ENCODE assay signal across 1 cellular context in genomic region chr7:142853739-142854504, GRCh38.
TF ChIP-seq lines count a peak whose summit lies in the region.

No MANE protein-coding gene starts in this region.

TF ChIP-seq in HEK293, 187 proteins besides CTCF, POLR2A, EP300 and RAD21 (continued from another document):
- TF ChIP-seq INSM2 (tag by site-specific recombination; IDR thresholded peaks at IDR 0.05) (no peak), ZNF473 (tag by site-specific recombination; IDR thresholded peaks at IDR 0.05) (no peak), ZBTB20 (tag by site-specific recombination; IDR thresholded peaks at IDR 0.05) (peak; percentile 80; the same call in 1 of the 2 replicates), ZNF202 (tag by site-specific recombination; IDR thresholded peaks at IDR 0.05; ENCODE audit: borderline replicate concordance) (no peak), PATZ1 (tag by site-specific recombination; IDR thresholded peaks at IDR 0.05) (0 out of 2 replicates have a peak, but pooled peaks have one; percentile 19), ZNF350 (tag by site-specific recombination; IDR thresholded peaks at IDR 0.05) (no peak), HOXC10 (CRISPR knock-in tag; IDR thresholded peaks at IDR 0.05) (no peak), ELK4 (IDR thresholded peaks at IDR 0.05; ENCODE audit: borderline replicate concordance, low read depth, low read length) (no peak), ZNF830 (tag by site-specific recombination; IDR thresholded peaks at IDR 0.05; ENCODE audit: low read depth) (no peak), ZNF138 (tag by site-specific recombination; IDR thresholded peaks at IDR 0.05; ENCODE audit: borderline replicate concordance) (no peak), ZIC2 (tag by site-specific recombination; IDR thresholded peaks at IDR 0.05) (peak; percentile 45), ZNF645 (tag by site-specific recombination; IDR thresholded peaks at IDR 0.05) (no peak), ZNF776 (tag by site-specific recombination; IDR thresholded peaks at IDR 0.05; ENCODE audit: borderline replicate concordance) (no peak), ZNF239 (tag by site-specific recombination; IDR thresholded peaks at IDR 0.05) (no peak), KLF17 (tag by site-specific recombination; IDR thresholded peaks at IDR 0.05) (peak; percentile 18; the same call in 1 of the 2 replicates), ZNF423 (tag by site-specific recombination; IDR thresholded peaks at IDR 0.05) (peak; percentile 97), GLIS2 (tag by site-specific recombination; IDR thresholded peaks at IDR 0.05) (peak; percentile 60), ZNF623 (tag by site-specific recombination; IDR thresholded peaks at IDR 0.05) (no peak), ZNF394 (tag by site-specific recombination; IDR thresholded peaks at IDR 0.05; ENCODE audit: borderline replicate concordance) (0 out of 2 replicates have a peak, but pooled peaks have one; percentile 19), ZNF2 (tag by site-specific recombination; IDR thresholded peaks at IDR 0.05) (peak; percentile 15; the same call in 1 of the 2 replicates), ZNF19 (tag by site-specific recombination; IDR thresholded peaks at IDR 0.05; ENCODE audit: low read depth) (no peak), ZNF214 (tag by site-specific recombination; IDR thresholded peaks at IDR 0.05; ENCODE audit: borderline replicate concordance) (no peak), REST (tag by site-specific recombination; IDR thresholded peaks at IDR 0.05) (no peak), ZNF398 (tag by site-specific recombination; IDR thresholded peaks at IDR 0.05) (peak; percentile 59), ZNF660 (tag by site-specific recombination; IDR thresholded peaks at IDR 0.05) (no peak), MZF1 (tag by site-specific recombination; IDR thresholded peaks at IDR 0.05; ENCODE audit: borderline replicate concordance) (no peak), ZNF335 (tag by site-specific recombination; conservative IDR thresholded peaks at IDR 0.05) (peak; percentile 94), ZNF48 (tag by site-specific recombination; IDR thresholded peaks at IDR 0.05) (no peak), SP3 (tag by site-specific recombination; IDR thresholded peaks at IDR 0.05) (peak; percentile 72), ZSCAN18 (tag by site-specific recombination; IDR thresholded peaks at IDR 0.05) (no peak), ZNF654 (tag by site-specific recombination; IDR thresholded peaks at IDR 0.05; ENCODE audit: low read depth) (peak; percentile 83), ZNF248 (tag by site-specific recombination; IDR thresholded peaks at IDR 0.05) (no peak), OVOL3 (tag by site-specific recombination; IDR thresholded peaks at IDR 0.05) (no peak), ZNF571 (tag by site-specific recombination; IDR thresholded peaks at IDR 0.05) (no peak)
